Comparison of ENCODE assay signal across 8 cellular contexts in genomic region chr9:132575005-132575609, GRCh38. TPM values are rescaled to one million over a fixed set of nuclear protein-coding genes. Genes with fewer than 3 reads are reported as not detected.
A peak's percentile ranks its signal among the peaks of the same experiment; 100 is the strongest.
DNase-seq lines count a peak whose midpoint lies in the region; ATAC-seq and TF ChIP-seq lines count a peak whose summit lies in the region.

No MANE protein-coding gene starts in this region.

- intact Hi-C loops in HCT116 (cut with micrococcal nuclease) (loop anchor here (1.0 to 10.0 kb wide), 5 partner anchors 68 to 813 kb away; no protein-coding TSS in a partner anchor), ovary (cut with DNase I) (loop anchor here in 2 of 4 donors (10.0 kb wide), 1 partner anchor 70 kb away; no protein-coding TSS in a partner anchor)

- H3K9ac ChIP-seq in HCT116 (ENCODE audit: low read length) = no peak overlapping the region

- peak; percentile 20 for DNase-seq in CMK (ENCODE audit: low read depth)
- peak; percentile 62 for DNase-seq in HCT116 (ENCODE audit: low read depth, low spot score)
- DNase-seq in NCI-H748 (lab: John Stamatoyannopoulos, UW; ENCODE audit: unreplicated experiment) = peak; percentile 78
- DNase-seq in activated T-cell treated with anti-CD3 and anti-CD28 coated beads, Interleukin-2, amount 50 U/mL, for 4 hours = peak; percentile 19
- peak; percentile 70 for DNase-seq in fibroblast of villous mesenchyme (ENCODE audit: low read depth)
- peak in 4 of 5 donors; percentile 21 to 73 (median 44) for DNase-seq in ovary

- no peak overlapping the region for H3K4me3 Mint-ChIP-seq in activated T-cell treated with anti-CD3 and anti-CD28 coated beads, Interleukin-2, amount 50 U/mL, for 4 hours

- peak; percentile 96 for TF ChIP-seq RAD21 in HCT116 (IDR thresholded peaks at IDR 0.05; ENCODE audit: low read depth)

- no peaks in the 10 kb centered on the region for H3K9me2 ChIP-seq in HCT116 (ENCODE audit: insufficient read depth)

- no peak overlapping the region for H3K4me3 ChIP-seq in HCT116 (replicated peaks in 1 of 2; ENCODE audit: low read depth in 1 of 2, low read length in 2 of 2)
- no peak overlapping the region for H3K4me3 ChIP-seq in fibroblast of villous mesenchyme (ENCODE audit: low read depth, low read length)
- H3K4me3 ChIP-seq in ovary = no peak overlapping the region

- no peak overlapping the region for H2AFZ ChIP-seq in HCT116 (ENCODE audit: low read depth, low read length, poor library complexity, severe bottlenecking)

- TF ChIP-seq EP300 in ovary (IDR thresholded peaks at IDR 0.05) = no peak

- peak; percentile 78 to 90 (median 86) for TF ChIP-seq CTCF in HCT116 (IDR thresholded peaks at IDR 0.05 in 2 of 3, conservative IDR thresholded peaks at IDR 0.05 in 1 of 3; ENCODE audit: borderline replicate concordance in 1 of 3, insufficient read depth in 1 of 3, low read depth in 2 of 3, low read length in 2 of 3)
- peak; percentile 93 for TF ChIP-seq CTCF in fibroblast of villous mesenchyme (IDR thresholded peaks at IDR 0.05; ENCODE audit: insufficient read depth, low read depth, low read length)
- peak in 1 of 3 donors; percentile 11 for TF ChIP-seq CTCF in ovary (IDR thresholded peaks at IDR 0.05)

- ATAC-seq in HCT116 (peak; percentile 96), HG02763 (IDR thresholded peaks at IDR 0.05; ENCODE audit: unreplicated experiment) (no peak), HG03439 (IDR thresholded peaks at IDR 0.05; ENCODE audit: unreplicated experiment) (no peak)
- ATAC-seq in activated T-cell treated with anti-CD3 and anti-CD28 coated beads, Interleukin-2, amount 50 U/mL, for 4 hours = peak; percentile 58 to 73

- POLR2A ChIA-PET in HCT116 (lab: Charles Lee) = no interaction called here

- H3K79me2 ChIP-seq in HCT116 (ENCODE audit: insufficient read depth, low read length) = no peaks in the 10 kb centered on the region

- H3K9me3 ChIP-seq in HCT116 (ENCODE audit: control insufficient read depth in 1 of 2, insufficient read depth in 1 of 2, low read depth in 1 of 2, low read length in 2 of 2) = no peaks in the 10 kb centered on the region
- H3K9me3 ChIP-seq in ovary = no peaks in the 10 kb centered on the region

- no peaks in the 10 kb centered on the region for H3K36me3 ChIP-seq in HCT116 (ENCODE audit: control insufficient read depth in 1 of 2, insufficient read depth in 2 of 2, low read length in 2 of 2)
- no peaks in the 10 kb centered on the region for H3K36me3 ChIP-seq in ovary

- RAD21 ChIA-PET in HCT116 (lab: Charles Lee; ENCODE audit: low non-redundant PET in 1 of 2, low total read pairs in 2 of 2, uncharacterized antibody in 2 of 2, unreplicated experiment in 2 of 2) = no interaction called here

- H3K27ac ChIP-seq in HCT116 (ENCODE audit: low read depth, low read length) (no peak overlapping the region), ovary (no peak overlapping the region)

- WGBS in ovary, 3 donors = 9 to 12% (median 10%) methylated on average over 16 of the region's 16 CpGs

- BruUV-seq in HCT116 (replicated peaks; lab: Mats Ljungman, UMichigan) = no TSS peak

- H3K4me1 ChIP-seq in HCT116 (ENCODE audit: control insufficient read depth in 1 of 2, insufficient read depth in 2 of 2, low read length in 2 of 2) (peaks cover 0 to 6% of the 10 kb centered on the region in 2 experiments; a peak in 2 of 4 replicates), ovary (ENCODE audit: insufficient read depth) (no peaks in the 10 kb centered on the region)

- H3K36me3 Mint-ChIP-seq in activated T-cell treated with anti-CD3 and anti-CD28 coated beads, Interleukin-2, amount 50 U/mL, for 4 hours (ENCODE audit: insufficient read depth) = no peaks in the 10 kb centered on the region

- H3K9me3 Mint-ChIP-seq in activated T-cell treated with anti-CD3 and anti-CD28 coated beads, Interleukin-2, amount 50 U/mL, for 4 hours = no peaks in the 10 kb centered on the region

- 0 out of 2 replicates have a peak overlapping the region, but pooled peaks have one; percentile 1 for H3K4me2 ChIP-seq in HCT116 (ENCODE audit: low read length)

- H3K27me3 ChIP-seq in HCT116 (ENCODE audit: insufficient read depth, low read length) (peaks cover 20% of the 10 kb centered on the region), ovary (peaks cover 4% of the 10 kb centered on the region)

- H3K27me3 Mint-ChIP-seq in activated T-cell treated with anti-CD3 and anti-CD28 coated beads, Interleukin-2, amount 50 U/mL, for 4 hours (ENCODE audit: low read depth) = peaks cover 63% of the 10 kb centered on the region

- no peaks in the 10 kb centered on the region for H4K20me1 ChIP-seq in HCT116 (ENCODE audit: insufficient read depth)

- CTCF ChIA-PET in HCT116 (lab: Charles Lee) = interaction anchor here (1.0 to 1.2 kb wide), 2 partner anchors 163 kb away, joined by 3 to 5 read pairs; no protein-coding TSS in a partner anchor

- TF ChIP-seq POLR2A in HCT116 (IDR thresholded peaks at IDR 0.05; ENCODE audit: borderline replicate concordance, extremely low read depth, insufficient read depth, insufficient read length) (no peak), ovary (IDR thresholded peaks at IDR 0.05) (no peak)

- H3K4me1 Mint-ChIP-seq in activated T-cell treated with anti-CD3 and anti-CD28 coated beads, Interleukin-2, amount 50 U/mL, for 4 hours (ENCODE audit: low read depth) = no peaks in the 10 kb centered on the region

TF ChIP-seq in HCT116, 20 proteins besides CTCF, POLR2A, EP300 and RAD21:
- no peak for TF ChIP-seq SRF (IDR thresholded peaks at IDR 0.05; ENCODE audit: low read depth)
- TF ChIP-seq YY1 (IDR thresholded peaks at IDR 0.05; ENCODE audit: extremely low read depth, insufficient replicate concordance, low read depth, low read length) = peak; percentile 34
- no peak for TF ChIP-seq EGR1 (IDR thresholded peaks at IDR 0.05; ENCODE audit: low read depth)
- TF ChIP-seq MAX (IDR thresholded peaks at IDR 0.05) = no peak
- TF ChIP-seq ELF1 (IDR thresholded peaks at IDR 0.05; ENCODE audit: borderline replicate concordance, low read depth) = no peak

RNA-seq across cellular contexts. Expression of gene BARHL1, which starts 7.3 kb away (rescaled TPM):
- total RNA-seq in HCT116 (2021; ENCODE audit: unreplicated experiment) (not detected), fibroblast of villous mesenchyme (not detected in 2 replicates), ovary (not detected)
- not detected in 2 replicates for polyA plus RNA-seq in HCT116 (2012)
- total RNA-seq in activated T-cell treated with anti-CD3 and anti-CD28 coated beads, Interleukin-2, amount 50 U/mL, for 4 hours = not detected
- polyA plus RNA-seq in ovary = not detected

Comparison
In these comparisons a context has a peak if more than half of its experiments do, and no peak if none do; other contexts are left out.
1. DNase-seq: peak in every context shown above with its lines; median percentile 78 in NCI-H748; 70 in fibroblast of villous mesenchyme; 62 in HCT116; 44 in ovary; 20 in CMK; 19 in activated T-cell treated with anti-CD3 and anti-CD28 coated beads, Interleukin-2, amount 50 U/mL, for 4 hours.
2. ATAC-seq: peak in HCT116 (single experiment) and activated T-cell treated with anti-CD3 and anti-CD28 coated beads, Interleukin-2, amount 50 U/mL, for 4 hours (2 of 2); none in HG02763 (single experiment) and HG03439 (single experiment).